In the genomic region with DNA sequence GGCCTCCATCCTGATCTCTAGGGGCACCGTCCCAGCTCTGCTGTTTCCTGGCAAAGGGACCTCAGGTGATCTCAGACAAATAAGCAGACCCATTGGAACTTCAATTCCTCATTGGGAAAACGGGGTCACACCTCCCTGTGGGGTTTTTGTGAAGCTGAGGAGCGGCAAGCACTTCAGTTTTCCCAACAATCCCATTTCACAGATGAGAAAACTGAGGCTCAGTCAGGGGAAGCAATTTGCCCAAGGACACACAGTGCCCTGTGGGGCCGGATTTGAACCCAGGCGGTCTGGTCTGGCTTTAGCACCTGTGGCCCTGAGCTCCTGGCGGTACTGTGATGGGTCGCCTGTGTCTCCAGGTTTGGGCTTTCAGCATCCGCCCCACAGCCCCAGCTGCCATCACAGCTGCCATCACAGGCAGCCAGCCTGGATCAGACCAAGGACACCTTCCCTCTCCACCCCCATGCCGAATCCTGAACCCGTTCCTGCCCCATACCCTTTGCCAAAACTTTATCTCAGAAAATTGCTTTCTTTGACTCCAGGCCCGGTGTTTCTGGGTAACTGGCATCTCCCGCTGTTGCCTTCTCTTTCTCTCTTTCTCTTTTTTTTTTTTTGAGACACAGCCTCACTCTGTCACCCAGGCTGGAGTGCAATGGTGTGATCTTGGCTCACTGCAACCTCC, we compare ENCODE assay signal across 1 cellular context.
TF ChIP-seq lines count a peak whose summit lies in the region.

No MANE protein-coding gene starts in this region.

TF ChIP-seq in IMR-90, 13 proteins besides CTCF, POLR2A, EP300 and RAD21 (continued from another document):
- TF ChIP-seq, protein P1, sequence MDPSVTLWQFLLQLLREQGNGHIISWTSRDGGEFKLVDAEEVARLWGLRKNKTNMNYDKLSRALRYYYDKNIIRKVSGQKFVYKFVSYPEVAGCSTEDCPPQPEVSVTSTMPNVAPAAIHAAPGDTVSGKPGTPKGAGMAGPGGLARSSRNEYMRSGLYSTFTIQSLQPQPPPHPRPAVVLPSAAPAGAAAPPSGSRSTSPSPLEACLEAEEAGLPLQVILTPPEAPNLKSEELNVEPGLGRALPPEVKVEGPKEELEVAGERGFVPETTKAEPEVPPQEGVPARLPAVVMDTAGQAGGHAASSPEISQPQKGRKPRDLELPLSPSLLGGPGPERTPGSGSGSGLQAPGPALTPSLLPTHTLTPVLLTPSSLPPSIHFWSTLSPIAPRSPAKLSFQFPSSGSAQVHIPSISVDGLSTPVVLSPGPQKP (IDR thresholded peaks at IDR 0.05; ENCODE audit: borderline replicate concordance, low read depth, low read length), result no peak
- TF ChIP-seq RFX5 (IDR thresholded peaks at IDR 0.05; ENCODE audit: low read depth, low read length), result no peak
TF ChIP-seq in IMR-90: peak in this region for 0.
